12 cellular contexts compared by ENCODE assay signal in genomic region chr1:241638091-241638682, GRCh38. TPM values are rescaled to one million over a fixed set of nuclear protein-coding genes. Genes with fewer than 3 reads are reported as not detected.
DNase-seq lines count a peak whose midpoint lies in the region; ATAC-seq and TF ChIP-seq lines count a peak whose summit lies in the region.
"Had no signal": no experiment of that assay in that cellular context is flagged by ENCODE, and none has a peak within 500 bp of the region (broad histone marks: within the 10 kb centered on the region; RNA-seq: fewer than 3 reads in every experiment).

No MANE protein-coding gene starts in this region.

- H3K27ac Mint-ChIP-seq in CD8-positive, alpha-beta T cell, result peak overlapping the region; percentile 75
- peak overlapping the region in 1 of 3 donors; percentile 41 for H3K27ac Mint-ChIP-seq in IgD-negative memory B cell

- no peaks in the 10 kb centered on the region for H3K27me3 Mint-ChIP-seq in CD8-positive, alpha-beta T cell (ENCODE audit: low read depth)
- no peaks in the 10 kb centered on the region for H3K27me3 Mint-ChIP-seq in IgD-negative memory B cell

- H3K36me3 Mint-ChIP-seq in CD8-positive, alpha-beta T cell, result peaks cover 18% of the 10 kb centered on the region
- peaks cover 13% of the 10 kb centered on the region for H3K36me3 Mint-ChIP-seq in IgD-negative memory B cell

- WGBS in esophagus squamous epithelium, 2 donors, result 81 to 86% methylated on average over 5 of the region's 5 CpGs

- no peak for TF ChIP-seq CTCF in CD8-positive, alpha-beta T cell (IDR thresholded peaks at IDR 0.05)
- no peak for TF ChIP-seq CTCF in brain microvascular endothelial cell (IDR thresholded peaks at IDR 0.05; ENCODE audit: low read depth, low read length, missing control alignments)
- no peak for TF ChIP-seq CTCF in esophagus squamous epithelium (IDR thresholded peaks at IDR 0.05)

- in situ Hi-C loops in brain microvascular endothelial cell (cut with HindIII; ENCODE audit: low pct_ligation_motif_present, low sequenced_read_pairs), result no loop called here

- H3K4me1 Mint-ChIP-seq in CD8-positive, alpha-beta T cell (ENCODE audit: low read depth), result peaks cover 45% of the 10 kb centered on the region
- H3K4me1 Mint-ChIP-seq in IgD-negative memory B cell, result peaks cover 34 to 53% (median 52%) of the 10 kb centered on the region in 3 donors

- ATAC-seq in CD8-positive, alpha-beta T cell, result no peak
- no peak for ATAC-seq in HG03095 (IDR thresholded peaks at IDR 0.05; ENCODE audit: unreplicated experiment)

- H3K27me3 ChIP-seq in CD8-positive, alpha-beta T cell (ENCODE audit: insufficient read depth, low read length), result no peaks in the 10 kb centered on the region
- H3K27me3 ChIP-seq in brain microvascular endothelial cell (replicated peaks) (no peaks in the 10 kb centered on the region), mucosa of rectum (ENCODE audit: control insufficient read depth in 2 of 2, insufficient read depth in 2 of 2, low read length in 2 of 2) (no peaks in the 10 kb centered on the region), esophagus squamous epithelium (no peaks in the 10 kb centered on the region)
- H3K27me3 ChIP-seq: spleen had no signal

- intact Hi-C loops in CD8-positive, alpha-beta T cell (cut with DNase I, micrococcal nuclease), result no loop called here
- intact Hi-C loops in esophagus squamous epithelium (cut with DNase I), result no loop called here

- H3K9me3 ChIP-seq in CD8-positive, alpha-beta T cell (ENCODE audit: low read length), result no peaks in the 10 kb centered on the region
- H3K9me3 ChIP-seq in mucosa of rectum (ENCODE audit: control insufficient read depth in 2 of 2, low read length in 2 of 2), result no peaks in the 10 kb centered on the region
- no peaks in the 10 kb centered on the region for H3K9me3 ChIP-seq in esophagus squamous epithelium

- no peak overlapping the region for H3K9ac ChIP-seq in mucosa of rectum (ENCODE audit: low read depth in 1 of 2, low read length in 2 of 2)

- CTCF ChIA-PET in CD8-positive, alpha-beta T cell (lab: Charles Lee), result interaction anchor here (1.2 to 1.3 kb wide), 3 partner anchors 11 to 41 kb away, joined by 3 read pairs; no protein-coding TSS in a partner anchor

- no peak overlapping the region for H3K4me3 ChIP-seq in CD8-positive, alpha-beta T cell (ENCODE audit: low read depth, low read length)
- H3K4me3 ChIP-seq in brain microvascular endothelial cell (ENCODE audit: low read depth, low read length) (peak overlapping the region; percentile 27), mucosa of rectum (ENCODE audit: low read length in 2 of 2) (peak overlapping the region; percentile 38 to 46), esophagus squamous epithelium (peak overlapping the region in 2 of 4 donors; percentile 1 to 83)

- H3K36me3 ChIP-seq in CD8-positive, alpha-beta T cell (ENCODE audit: insufficient read depth, low read length), result no peaks in the 10 kb centered on the region
- H3K36me3 ChIP-seq in brain microvascular endothelial cell (replicated peaks), result peaks cover 12% of the 10 kb centered on the region
- H3K36me3 ChIP-seq in mucosa of rectum (ENCODE audit: control insufficient read depth in 2 of 2, insufficient read depth in 2 of 2, low read length in 2 of 2), result peaks cover 0 to 6% of the 10 kb centered on the region in 2 donors
- peaks cover 0 to 22% (median 0%) of the 10 kb centered on the region in 3 donors for H3K36me3 ChIP-seq in esophagus squamous epithelium

- peak overlapping the region; percentile 70 for H3K4me3 Mint-ChIP-seq in CD8-positive, alpha-beta T cell
- peak overlapping the region; percentile 88 to 96 (median 94) for H3K4me3 Mint-ChIP-seq in IgD-negative memory B cell

- H3K9me3 Mint-ChIP-seq in CD8-positive, alpha-beta T cell, result peaks cover 6% of the 10 kb centered on the region
- peaks cover 0 to 5% (median 0%) of the 10 kb centered on the region in 3 donors for H3K9me3 Mint-ChIP-seq in IgD-negative memory B cell

- DNase-seq in CD8-positive, alpha-beta T cell, result no peak
- DNase-seq in brain microvascular endothelial cell (no peak), esophagus squamous epithelium (lab: John Stamatoyannopoulos, UW) (no peak)
- no peak for DNase-seq in stimulated activated naive CD4-positive, alpha-beta T cell treated with Interleukin-2 at 50 U/mL for 16 hours (lab: John Stamatoyannopoulos, UW)
- no peak for DNase-seq in effector CD4-positive, alpha-beta T cell
- DNase-seq: spleen had no signal

- POLR2A ChIA-PET in CD8-positive, alpha-beta T cell (lab: Charles Lee), result interaction anchor here (0.6 to 1.3 kb wide), 3 partner anchors 9 to 68 kb away, joined by 3 to 4 read pairs (median 4); no protein-coding TSS in a partner anchor

- no peak for TF ChIP-seq POLR2A in esophagus squamous epithelium (IDR thresholded peaks at IDR 0.05)

- no peak overlapping the region for H3K27ac ChIP-seq in CD8-positive, alpha-beta T cell (ENCODE audit: low read depth, low read length)
- H3K27ac ChIP-seq in brain microvascular endothelial cell (no peak overlapping the region), mucosa of rectum (ENCODE audit: low read depth in 2 of 2, low read length in 2 of 2) (no peak overlapping the region), esophagus squamous epithelium (peak overlapping the region in 2 of 4 donors; percentile 54 to 90)

- H3K4me1 ChIP-seq in CD8-positive, alpha-beta T cell (ENCODE audit: insufficient read depth, low read length), result peaks cover 32% of the 10 kb centered on the region
- H3K4me1 ChIP-seq in mucosa of rectum (ENCODE audit: control insufficient read depth in 2 of 2, insufficient read depth in 2 of 2, low read length in 2 of 2) (peaks cover 10 to 11% of the 10 kb centered on the region in 2 donors), esophagus squamous epithelium (peaks cover 0 to 48% (median 17%) of the 10 kb centered on the region in 3 donors)

RNA-seq across cellular contexts. Expression of gene CHML, which starts 2.0 kb away (rescaled TPM):
- 1 to 10 TPM; 8.3 to 8.8 TPM for total RNA-seq in CD8-positive, alpha-beta T cell
- 5.3 TPM for polyA plus RNA-seq in IgD-negative memory B cell
- 1 to 10 TPM; 4.2 to 9.0 (median 6.3) TPM for total RNA-seq in esophagus squamous epithelium

RNA-seq across cellular contexts. Expression of gene OPN3, which starts 2.0 kb away (rescaled TPM):
- total RNA-seq in CD8-positive, alpha-beta T cell, result 1 to 10 TPM; 1.2 to 1.4 TPM
- polyA plus RNA-seq in IgD-negative memory B cell, result 76.7 TPM
- 10 to 100 TPM; 16.9 to 23.8 (median 21.9) TPM for total RNA-seq in esophagus squamous epithelium

RNA-seq across cellular contexts. Expression of gene WDR64, which starts 13.9 kb away (rescaled TPM):
- total RNA-seq in CD8-positive, alpha-beta T cell, result under 1 TPM in 1 of 2 experiments, not detected in 1; 0.14 TPM
- polyA plus RNA-seq in IgD-negative memory B cell, result 0.90 TPM
- total RNA-seq in esophagus squamous epithelium, result not detected
- total RNA-seq: HT1080, RPMI7951, ureter had no signal

Comparison
In these comparisons a context has a peak if more than half of its experiments do, and no peak if none do; other contexts are left out.
1. RNA of gene OPN3, which starts 2.0 kb away (total RNA-seq): 16.9 to 23.8 TPM in esophagus squamous epithelium; 1.2 to 1.4 TPM in CD8-positive, alpha-beta T cell; every median in the first group is over 4 times any median in the second.